ENCODE assay signal across 8 cellular contexts in the genomic region with DNA sequence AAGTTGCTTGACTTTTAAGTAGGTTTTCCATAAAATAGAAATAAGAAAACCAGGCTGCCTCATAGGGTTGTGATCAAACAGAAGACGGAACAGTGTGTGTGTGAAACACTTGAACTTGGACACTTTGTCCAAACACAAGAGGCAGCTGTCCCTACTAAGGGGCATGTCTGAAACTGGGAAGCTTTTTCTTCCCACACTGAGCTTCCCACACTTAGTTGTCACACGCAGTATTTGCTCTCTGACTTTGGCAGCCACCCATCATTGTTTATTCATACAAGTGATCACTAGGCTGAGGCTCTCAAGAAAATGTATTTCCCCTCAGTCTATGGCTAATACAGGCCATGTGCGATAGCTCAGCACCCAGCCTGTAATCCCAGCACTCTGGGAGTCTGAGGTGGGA. TPM values are rescaled to one million over a fixed set of nuclear protein-coding genes. Genes with fewer than 3 reads are reported as not detected.
DNase-seq lines count a peak whose midpoint lies in the region; ATAC-seq and TF ChIP-seq lines count a peak whose summit lies in the region.

No MANE protein-coding gene starts in this region.

- H3K9me3 ChIP-seq in MM.1S (replicated peaks; ENCODE audit: insufficient read depth, low read length) (no peaks in the 10 kb centered on the region), breast epithelium (no peaks in the 10 kb centered on the region), liver (ENCODE audit: control insufficient read depth in 4 of 4, low read length in 3 of 4) (no peaks in the 10 kb centered on the region)

- peaks cover 23% of the 10 kb centered on the region for H3F3A ChIP-seq in MM.1S (ENCODE audit: insufficient read depth, low read length)

- H3K4me2 ChIP-seq in MM.1S (ENCODE audit: low read depth, low read length), result peak overlapping the region; percentile 73; the same call in 1 of the 2 replicates

- no peak for TF ChIP-seq CTCF in MM.1S (IDR thresholded peaks at IDR 0.05; ENCODE audit: low read length)
- TF ChIP-seq CTCF in breast epithelium (IDR thresholded peaks at IDR 0.05), result no peak
- TF ChIP-seq CTCF in liver (IDR thresholded peaks at IDR 0.05; ENCODE audit: low read depth, low read length, missing input control), result no peak
- TF ChIP-seq CTCF in omental fat pad (IDR thresholded peaks at IDR 0.05), result no peak

- H3K36me3 ChIP-seq in MM.1S (replicated peaks; ENCODE audit: insufficient read depth, low read length), result peaks cover 2% of the 10 kb centered on the region; the same call in 1 of the 2 replicates
- H3K36me3 ChIP-seq in breast epithelium, result no peaks in the 10 kb centered on the region
- H3K36me3 ChIP-seq in liver (ENCODE audit: control insufficient read depth in 4 of 4, insufficient read depth in 3 of 4, low read depth in 1 of 4, low read length in 3 of 4), result peaks cover 0 to 3% (median 0%) of the 10 kb centered on the region in 4 donors

- no peak for TF ChIP-seq RAD21 in liver (IDR thresholded peaks at IDR 0.05)

- H3K27ac ChIP-seq in MM.1S (ENCODE audit: low read length) (peak overlapping the region; percentile 43; the same call in 1 of the 2 replicates), breast epithelium (peak overlapping the region; percentile 88 to 89), liver (ENCODE audit: low read depth in 1 of 2, low read length in 2 of 2) (peak overlapping the region; percentile 47 to 77)

- TF ChIP-seq POLR2A in breast epithelium (IDR thresholded peaks at IDR 0.05), result no peak

- POLR2A ChIA-PET in HEK293T (lab: Yijun Ruan, JAX), result interaction anchor here (0.9 to 2.6 kb wide), 5 partner anchors 10 to 100 kb away, joined by 3 to 15 read pairs (median 4); partner anchors contain the start of gene CD59

- H3K9ac ChIP-seq in MM.1S (ENCODE audit: low read length) (no peak overlapping the region), liver (ENCODE audit: low read depth in 1 of 2, low read length in 2 of 2) (peak overlapping the region in 1 of 2 donors; percentile 41)

- no peak overlapping the region for H3K4me3 ChIP-seq in MM.1S (ENCODE audit: low read length)
- H3K4me3 ChIP-seq in breast epithelium, result peak overlapping the region in 2 of 3 donors; percentile 60 to 71
- H3K4me3 ChIP-seq in liver (ENCODE audit: low read depth in 1 of 3, low read length in 3 of 3), result no peak overlapping the region

- H2AFZ ChIP-seq in MM.1S (ENCODE audit: low read length), result no peak overlapping the region

- 48% methylated on average over 3 of the region's 3 CpGs for WGBS in liver

- no peaks in the 10 kb centered on the region for H3K9me2 ChIP-seq in MM.1S (replicated peaks; ENCODE audit: insufficient read depth, low read length)

- intact Hi-C loops in breast epithelium (cut with DNase I; ENCODE audit: low total_unique reads), result no loop called here

- H4K20me1 ChIP-seq in MM.1S (ENCODE audit: insufficient read depth, low read length), result no peaks in the 10 kb centered on the region

- DNase-seq in MM.1S (no peak), breast epithelium (ENCODE audit: low spot score in 2 of 2) (peak in 1 of 2 donors; percentile 60), superior temporal gyrus (ENCODE audit: extremely low spot score) (peak; percentile 87), LoVo (ENCODE audit: low spot score) (no peak), omental fat pad (ENCODE audit: low spot score) (no peak), HEK293T (ENCODE audit: extremely low spot score) (no peak)
- no peak for DNase-seq in stimulated activated CD4-positive, alpha-beta T cell treated with anti-CD3 and anti-CD28 coated beads, Interleukin-4, amount 100 ng/mL, for 4 hours

- peaks cover 18% of the 10 kb centered on the region for H3K4me1 ChIP-seq in MM.1S (ENCODE audit: low read length)
- H3K4me1 ChIP-seq in breast epithelium, result peaks cover 11 to 27% of the 10 kb centered on the region in 2 donors
- peaks cover 5 to 19% (median 15%) of the 10 kb centered on the region in 4 donors for H3K4me1 ChIP-seq in liver (ENCODE audit: control insufficient read depth in 4 of 4, insufficient read depth in 4 of 4, low read length in 3 of 4)

- CTCF ChIA-PET in HEK293T (lab: Yijun Ruan, JAX), result interaction anchor here (1.9 to 2.4 kb wide), 2 partner anchors 14 to 41 kb away, joined by 9 to 15 read pairs; no protein-coding TSS in a partner anchor

- no peak for ATAC-seq in omental fat pad (ENCODE audit: low FRiP score)

- H3K27me3 ChIP-seq in MM.1S (replicated peaks; ENCODE audit: insufficient read depth, low read length), result no peaks in the 10 kb centered on the region
- no peaks in the 10 kb centered on the region for H3K27me3 ChIP-seq in breast epithelium
- no peaks in the 10 kb centered on the region for H3K27me3 ChIP-seq in liver (ENCODE audit: control insufficient read depth in 4 of 4, insufficient read depth in 4 of 4, low read length in 3 of 4)

- peaks cover 16% of the 10 kb centered on the region for H3K79me2 ChIP-seq in MM.1S (ENCODE audit: low read length)

TF ChIP-seq in liver, 16 proteins besides CTCF, POLR2A, EP300 and RAD21:
- TF ChIP-seq TAF1 (conservative IDR thresholded peaks at IDR 0.05) (no peak), ATF3 (IDR thresholded peaks at IDR 0.05) (no peak), SP1 (IDR thresholded peaks at IDR 0.05) (no peak), HNF4G (IDR thresholded peaks at IDR 0.05) (no peak), NR2F2 (IDR thresholded peaks at IDR 0.05) (no peak), RXRA (IDR thresholded peaks at IDR 0.05) (no peak), YY1 (IDR thresholded peaks at IDR 0.05) (no peak), MAX (IDR thresholded peaks at IDR 0.05) (no peak), FOXA1 (IDR thresholded peaks at IDR 0.05) (no peak), EGR1 (IDR thresholded peaks at IDR 0.05; ENCODE audit: low read depth in 2 of 2) (no peak), FOXA2 (IDR thresholded peaks at IDR 0.05) (no peak)

TF ChIP-seq in HEK293T, 16 proteins besides CTCF, POLR2A, EP300 and RAD21:
- TF ChIP-seq FOXA1 (IDR thresholded peaks at IDR 0.05), result no peak
- TF ChIP-seq HDGF (IDR thresholded peaks at IDR 0.05; ENCODE audit: borderline replicate concordance), result no peak
- no peak for TF ChIP-seq LEF1 (IDR thresholded peaks at IDR 0.05; ENCODE audit: borderline replicate concordance)
- TF ChIP-seq SUZ12 (IDR thresholded peaks at IDR 0.05), result no peak
- no peak for TF ChIP-seq ARNT (IDR thresholded peaks at IDR 0.05)

RNA-seq across cellular contexts. Expression of gene C11orf91, which starts 1.2 kb away (rescaled TPM):
- not detected for total RNA-seq in breast epithelium
- total RNA-seq in liver, result not detected
- not detected for polyA plus RNA-seq in liver
- not detected for total RNA-seq in omental fat pad

RNA-seq across cellular contexts. Expression of gene CD59, which starts 34.4 kb away (rescaled TPM):
- total RNA-seq in breast epithelium, result 100 to 1,000 TPM; 296 to 563 (median 375) TPM
- 10 to 100 TPM; 74.2 to 90.8 TPM for total RNA-seq in liver
- 100 to 1,000 TPM; 169 to 181 TPM for polyA plus RNA-seq in liver
- 100 to 1,000 TPM; 327 to 685 (median 490) TPM for total RNA-seq in omental fat pad

Comparison
In these comparisons a context has a peak if more than half of its experiments do, and no peak if none do; other contexts are left out.
1. H3K4me3 ChIP-seq: peak in breast epithelium (2 of 3); none in MM.1S (single experiment) and liver (0 of 3).
2. Peak in every context shown above with its lines, with median percentiles within 50 percentile points of each other: H3K27ac ChIP-seq.